ENCODE assay signal across 1 cellular context in genomic region chr6:153031335-153031955, GRCh38.
TF ChIP-seq lines count a peak whose summit lies in the region.

No MANE protein-coding gene starts in this region.

TF ChIP-seq in IMR-90, 13 proteins besides CTCF, POLR2A, EP300 and RAD21 (continued from another document):
- TF ChIP-seq USF2 (IDR thresholded peaks at IDR 0.05; ENCODE audit: low read depth, low read length) = no peak
- no peak for TF ChIP-seq MAFK (IDR thresholded peaks at IDR 0.05; ENCODE audit: low read depth, low read length)
- no peak for TF ChIP-seq FOS (IDR thresholded peaks at IDR 0.05; ENCODE audit: low read depth, low read length)
- no peak for TF ChIP-seq SMC3 (IDR thresholded peaks at IDR 0.05; ENCODE audit: low read depth, low read length)
TF ChIP-seq in IMR-90: peak in this region for 1.
